In genomic region chr19:55157064-55157908, GRCh38 we compare ENCODE assay signal across 1 cellular context.
TF ChIP-seq lines count a peak whose summit lies in the region.

Gene TNNI3, minus strand, starts transcription at chr19:55157732. Its CDS starts 143 bp downstream, at chr19:55157589.

TF ChIP-seq in HepG2, 621 proteins besides CTCF, POLR2A, EP300 and RAD21:
- TF ChIP-seq STAG1 (CRISPR knock-in tag; IDR thresholded peaks at IDR 0.05) (no peak), MYC (CRISPR knock-in tag; IDR thresholded peaks at IDR 0.05; ENCODE audit: borderline replicate concordance) (no peak), SP1 (IDR thresholded peaks at IDR 0.05) (no peak), SP1 (CRISPR knock-in tag; IDR thresholded peaks at IDR 0.05) (no peak), ZEB1 (IDR thresholded peaks at IDR 0.05; ENCODE audit: insufficient replicate concordance, low read depth) (no peak), AKNA (CRISPR knock-in tag; IDR thresholded peaks at IDR 0.05; ENCODE audit: borderline replicate concordance) (no peak), CENPBD1 (CRISPR knock-in tag; IDR thresholded peaks at IDR 0.05; ENCODE audit: borderline replicate concordance, low read depth) (no peak), HIC2 (CRISPR knock-in tag; IDR thresholded peaks at IDR 0.05; ENCODE audit: low read depth) (no peak), ZNF503 (CRISPR knock-in tag; IDR thresholded peaks at IDR 0.05) (no peak)
